Comparison of ENCODE assay signal across 8 cellular contexts in the genomic region with DNA sequence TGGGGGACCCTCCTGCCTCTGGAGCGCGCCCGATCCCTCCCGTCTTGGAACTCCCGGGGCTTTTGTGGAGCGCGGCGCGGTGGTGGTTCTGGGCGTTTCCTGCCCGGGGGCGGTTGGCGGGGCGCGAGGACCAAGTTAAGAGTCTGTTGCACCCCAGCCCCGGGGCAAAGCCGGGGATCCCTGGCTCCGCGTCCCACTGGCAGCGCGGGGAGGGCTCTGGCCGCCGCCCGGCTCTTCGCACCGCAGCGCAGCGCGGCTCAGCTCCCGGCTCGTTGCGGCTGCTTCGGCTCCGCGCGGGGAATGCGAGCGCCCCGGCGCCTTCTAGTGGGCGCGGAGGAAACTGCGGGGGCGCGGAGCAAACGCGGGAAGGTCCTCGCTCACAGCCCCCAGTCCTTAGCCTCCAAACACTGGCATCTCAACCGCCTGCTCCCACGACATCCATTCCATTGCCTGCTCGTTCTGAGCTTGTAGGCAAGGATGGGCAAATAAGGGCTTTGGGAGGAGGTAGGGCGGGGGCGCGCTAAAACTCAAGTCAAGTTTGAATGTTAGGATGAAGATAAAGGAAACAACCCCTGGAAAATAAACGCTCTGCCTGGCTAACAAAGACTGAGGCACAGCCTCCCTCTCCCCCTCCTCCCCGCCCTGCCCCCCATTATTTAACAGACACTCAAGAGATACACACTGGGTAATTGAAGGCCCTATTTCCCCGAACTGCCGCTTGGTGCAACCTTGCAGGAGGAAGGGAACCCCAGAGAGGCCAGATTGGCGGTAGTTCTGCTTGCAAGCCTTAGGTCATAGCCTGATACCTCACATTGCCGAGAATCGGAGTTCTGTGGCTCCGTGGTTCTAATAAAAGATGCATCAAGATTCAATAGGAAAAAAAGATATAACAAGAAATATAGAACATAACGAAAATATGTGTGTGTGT. TPM values are rescaled to one million over a fixed set of nuclear protein-coding genes. Genes with fewer than 3 reads are reported as not detected.
A peak's percentile ranks its signal among the peaks of the same experiment; 100 is the strongest.
DNase-seq lines count a peak whose midpoint lies in the region; ATAC-seq and TF ChIP-seq lines count a peak whose summit lies in the region.

Gene B4GALNT1 (minus strand): TSS at position 304 of the 928 bp plus-strand sequence. CDS start 1,069 bp downstream, outside the sequence.

- WGBS in liver: 3% methylated on average over 63 of the region's 63 CpGs

- H2AFZ ChIP-seq in ACC112 (ENCODE audit: low read length, unreplicated experiment): peak within 1 kb of the TSS; percentile 92

- peak; percentile 79 for TF ChIP-seq CTCF in liver (IDR thresholded peaks at IDR 0.05; ENCODE audit: low read depth, low read length, missing input control)

- H3K36me3 ChIP-seq in ACC112 (ENCODE audit: insufficient read depth, low read length) (no peaks in the 10 kb centered on the region), liver (ENCODE audit: control insufficient read depth in 4 of 4, insufficient read depth in 3 of 4, low read depth in 1 of 4, low read length in 3 of 4) (no peaks in the 10 kb centered on the region)

- no peak within 1 kb of the TSS for H3K27ac Mint-ChIP-seq in activated CD4-positive, alpha-beta T cell treated with anti-CD3 and anti-CD28 coated beads for 36 hours
- no peak within 1 kb of the TSS for H3K27ac Mint-ChIP-seq in dendritic cell treated with granulocyte-macrophage colony-stimulating factor and Interleukin-4, amounts not matched to agents 40 ng/mL and 50 ng/mL, for 4 days

- 0 out of 2 replicates have a peak, but pooled peaks cover 3% of the 10 kb centered on the region for H3K27me3 ChIP-seq in ACC112 (ENCODE audit: insufficient read depth, low read length)
- H3K27me3 ChIP-seq in liver (ENCODE audit: control insufficient read depth in 4 of 4, insufficient read depth in 4 of 4, low read length in 3 of 4): peaks cover 2 to 15% (median 8%) of the 10 kb centered on the region in 4 donors

- H3K4me3 ChIP-seq in ACC112 (ENCODE audit: low read depth, low read length): peak within 1 kb of the TSS; percentile 92
- peak within 1 kb of the TSS in 2 of 3 donors; percentile 23 to 65 for H3K4me3 ChIP-seq in liver (ENCODE audit: low read depth in 1 of 3, low read length in 3 of 3)

- CTCF ChIA-PET in activated CD4-positive, alpha-beta T cell treated with anti-CD3 and anti-CD28 coated beads for 36 hours (lab: Charles Lee): interaction anchor here (0.6 to 2.0 kb wide), 15 partner anchors 11 to 132 kb away, joined by 3 to 9 read pairs (median 4); partner anchors contain the start of genes DCTN2, OS9 and PIP4K2C

- no peak for TF ChIP-seq POLR2A in GM18505 (IDR thresholded peaks at IDR 0.05; ENCODE audit: borderline replicate concordance, extremely low read depth, insufficient read depth, insufficient read length)

- peaks cover 46% of the 10 kb centered on the region for H3K27me3 Mint-ChIP-seq in activated CD4-positive, alpha-beta T cell treated with anti-CD3 and anti-CD28 coated beads for 36 hours
- H3K27me3 Mint-ChIP-seq in dendritic cell treated with granulocyte-macrophage colony-stimulating factor and Interleukin-4, amounts not matched to agents 40 ng/mL and 50 ng/mL, for 4 days: peaks cover 71% of the 10 kb centered on the region

- H3K36me3 Mint-ChIP-seq in activated CD4-positive, alpha-beta T cell treated with anti-CD3 and anti-CD28 coated beads for 36 hours (ENCODE audit: low read depth): no peaks in the 10 kb centered on the region
- no peaks in the 10 kb centered on the region for H3K36me3 Mint-ChIP-seq in dendritic cell treated with granulocyte-macrophage colony-stimulating factor and Interleukin-4, amounts not matched to agents 40 ng/mL and 50 ng/mL, for 4 days (ENCODE audit: low read depth)

- H3K4me1 Mint-ChIP-seq in activated CD4-positive, alpha-beta T cell treated with anti-CD3 and anti-CD28 coated beads for 36 hours: peaks cover 6% of the 10 kb centered on the region
- peaks cover 17% of the 10 kb centered on the region for H3K4me1 Mint-ChIP-seq in dendritic cell treated with granulocyte-macrophage colony-stimulating factor and Interleukin-4, amounts not matched to agents 40 ng/mL and 50 ng/mL, for 4 days (ENCODE audit: low read depth)

- H3K9me3 Mint-ChIP-seq in activated CD4-positive, alpha-beta T cell treated with anti-CD3 and anti-CD28 coated beads for 36 hours (ENCODE audit: low read depth): no peaks in the 10 kb centered on the region
- no peaks in the 10 kb centered on the region for H3K9me3 Mint-ChIP-seq in dendritic cell treated with granulocyte-macrophage colony-stimulating factor and Interleukin-4, amounts not matched to agents 40 ng/mL and 50 ng/mL, for 4 days

- POLR2A ChIA-PET in activated CD4-positive, alpha-beta T cell treated with anti-CD3 and anti-CD28 coated beads for 36 hours (lab: Charles Lee): no interaction called here

- ATAC-seq in GM18505 (IDR thresholded peaks at IDR 0.05; ENCODE audit: unreplicated experiment): peak; percentile 85
- peak; percentile 63 for ATAC-seq in HG03025 (IDR thresholded peaks at IDR 0.05; ENCODE audit: low FRiP score, unreplicated experiment)
- ATAC-seq in activated CD4-positive, alpha-beta T cell treated with anti-CD3 and anti-CD28 coated beads for 36 hours: peak; percentile 86

- no peak within 1 kb of the TSS for H3K27ac ChIP-seq in ACC112 (ENCODE audit: low read depth, low read length)
- no peak within 1 kb of the TSS for H3K27ac ChIP-seq in liver (ENCODE audit: low read depth in 1 of 2, low read length in 2 of 2)

- DNase-seq in NCI-H226: peak; percentile 64
- peak; percentile 81 for DNase-seq in activated CD4-positive, alpha-beta T cell treated with anti-CD3 and anti-CD28 coated beads for 36 hours
- peak; percentile 49 to 63 for DNase-seq in stimulated activated CD4-positive, alpha-beta T cell treated with anti-CD3 and anti-CD28 coated beads, Interleukin-4, amount 100 ng/mL, for 48 hours (ENCODE audit: low read depth in 2 of 2)

- TF ChIP-seq RAD21 in liver (IDR thresholded peaks at IDR 0.05): peak; percentile 41 to 75

- no peaks in the 10 kb centered on the region for H3K9me3 ChIP-seq in liver (ENCODE audit: control insufficient read depth in 4 of 4, low read length in 3 of 4)

- H3K4me1 ChIP-seq in ACC112 (ENCODE audit: control insufficient read depth, insufficient read depth, low read length, unreplicated experiment) (peaks cover 4% of the 10 kb centered on the region), liver (ENCODE audit: control insufficient read depth in 4 of 4, insufficient read depth in 4 of 4, low read length in 3 of 4) (peaks cover 0 to 15% (median 8%) of the 10 kb centered on the region in 4 donors)

- H3K79me2 ChIP-seq in ACC112 (ENCODE audit: control insufficient read depth, insufficient read depth, low read length, unreplicated experiment): no peaks in the 10 kb centered on the region

- intact Hi-C loops in activated CD4-positive, alpha-beta T cell treated with anti-CD3 and anti-CD28 coated beads for 36 hours (cut with DNase I, micrococcal nuclease): loop anchor here (1.0 to 5.0 kb wide), 5 partner anchors 50 to 416 kb away; partner anchors contain the start of genes NXPH4 (in 1 of the 2) and OS9 (in 1 of the 2)
- intact Hi-C loops in dendritic cell treated with granulocyte-macrophage colony-stimulating factor and Interleukin-4, amounts not matched to agents 40 ng/mL and 50 ng/mL, for 4 days (cut with micrococcal nuclease): loop anchor here (5.0 kb wide), 1 partner anchor 59 kb away; the partner anchor contains the start of gene OS9

- no peak within 1 kb of the TSS for H3K9ac ChIP-seq in liver (ENCODE audit: low read depth in 1 of 2, low read length in 2 of 2)

- peak within 1 kb of the TSS; percentile 54 for H3K4me3 Mint-ChIP-seq in activated CD4-positive, alpha-beta T cell treated with anti-CD3 and anti-CD28 coated beads for 36 hours
- peak within 1 kb of the TSS; percentile 68 for H3K4me3 Mint-ChIP-seq in dendritic cell treated with granulocyte-macrophage colony-stimulating factor and Interleukin-4, amounts not matched to agents 40 ng/mL and 50 ng/mL, for 4 days

TF ChIP-seq in liver, 16 proteins besides CTCF, POLR2A, EP300 and RAD21 (continues in another document):
- no peak for TF ChIP-seq REST (IDR thresholded peaks at IDR 0.05)

RNA-seq across cellular contexts. Expression of gene B4GALNT1, which starts in this region (rescaled TPM):
- total RNA-seq in activated CD4-positive, alpha-beta T cell treated with anti-CD3 and anti-CD28 coated beads for 36 hours: 1 to 10 TPM; 1.4 to 1.5 TPM
- under 1 TPM in 1 of 2 donors, not detected in 1; 0.25 TPM for total RNA-seq in liver
- under 1 TPM; 0.11 to 0.30 TPM for polyA plus RNA-seq in liver
